In genomic region chr6:210778-211177, GRCh38 we compare ENCODE assay signal across 16 cellular contexts.
"Had no signal": no experiment of that assay in that cellular context is flagged by ENCODE, and none has a peak within 500 bp of the region (broad histone marks: within the 10 kb centered on the region; RNA-seq: fewer than 3 reads in every experiment).

No MANE protein-coding gene starts in this region.

- H3K4me3 Mint-ChIP-seq: activated CD4-positive, alpha-beta T cell treated with anti-CD3 and anti-CD28 coated beads, Interleukin-2, amount 10 ng/mL, durations not matched to agents 24 days and 14 days; activated naive CD4-positive, alpha-beta T cell treated with anti-CD3 and anti-CD28 coated beads, Interleukin-2, amount 10 ng/mL, durations not matched to agents 7 days and 5 days; brain; endodermal cell; neural crest cell had no signal

- H3K9me3 Mint-ChIP-seq: activated B cell treated with CpG ODN at 0.5 μM for 24 hours had no signal

- H3K36me3 Mint-ChIP-seq: brain had no signal

- H3K4me1 Mint-ChIP-seq: endodermal cell, neural crest cell had no signal

- DNase-seq: activated B cell treated with CpG ODN at 0.5 μM for 24 hours; activated CD4-positive, alpha-beta T cell treated with anti-CD3 and anti-CD28 coated beads, Interleukin-2, amount 10 ng/mL, durations not matched to agents 24 days and 14 days; activated CD8-positive, alpha-beta memory T cell treated with anti-CD3 and anti-CD28 coated beads, Interleukin-2, amount 50 U/mL, for 4 hours; activated naive CD4-positive, alpha-beta T cell treated with anti-CD3 and anti-CD28 coated beads, Interleukin-2, amount 10 ng/mL, durations not matched to agents 7 days and 5 days; amygdala; dermis blood vessel endothelial cell; endodermal cell; erythroblast; kidney; ovary; stimulated activated CD4-positive, alpha-beta T cell treated with anti-CD3 and anti-CD28 coated beads, Interleukin-2, amount 100 ng/mL, for 48 hours; stimulated activated CD8-positive, alpha-beta memory T cell treated with anti-CD3 and anti-CD28 coated beads, Interleukin-4, amount 100 ng/mL, for 48 hours; T-helper 1 cell; thyroid gland had no signal

- H3K27ac Mint-ChIP-seq: activated B cell treated with CpG ODN at 0.5 μM for 24 hours; activated CD4-positive, alpha-beta T cell treated with anti-CD3 and anti-CD28 coated beads, Interleukin-2, amount 10 ng/mL, durations not matched to agents 24 days and 14 days; activated naive CD4-positive, alpha-beta T cell treated with anti-CD3 and anti-CD28 coated beads, Interleukin-2, amount 10 ng/mL, durations not matched to agents 7 days and 5 days; brain; endodermal cell had no signal

- H3K27me3 Mint-ChIP-seq: activated B cell treated with CpG ODN at 0.5 μM for 24 hours had no signal
